8 cellular contexts compared by ENCODE assay signal in the genomic region with DNA sequence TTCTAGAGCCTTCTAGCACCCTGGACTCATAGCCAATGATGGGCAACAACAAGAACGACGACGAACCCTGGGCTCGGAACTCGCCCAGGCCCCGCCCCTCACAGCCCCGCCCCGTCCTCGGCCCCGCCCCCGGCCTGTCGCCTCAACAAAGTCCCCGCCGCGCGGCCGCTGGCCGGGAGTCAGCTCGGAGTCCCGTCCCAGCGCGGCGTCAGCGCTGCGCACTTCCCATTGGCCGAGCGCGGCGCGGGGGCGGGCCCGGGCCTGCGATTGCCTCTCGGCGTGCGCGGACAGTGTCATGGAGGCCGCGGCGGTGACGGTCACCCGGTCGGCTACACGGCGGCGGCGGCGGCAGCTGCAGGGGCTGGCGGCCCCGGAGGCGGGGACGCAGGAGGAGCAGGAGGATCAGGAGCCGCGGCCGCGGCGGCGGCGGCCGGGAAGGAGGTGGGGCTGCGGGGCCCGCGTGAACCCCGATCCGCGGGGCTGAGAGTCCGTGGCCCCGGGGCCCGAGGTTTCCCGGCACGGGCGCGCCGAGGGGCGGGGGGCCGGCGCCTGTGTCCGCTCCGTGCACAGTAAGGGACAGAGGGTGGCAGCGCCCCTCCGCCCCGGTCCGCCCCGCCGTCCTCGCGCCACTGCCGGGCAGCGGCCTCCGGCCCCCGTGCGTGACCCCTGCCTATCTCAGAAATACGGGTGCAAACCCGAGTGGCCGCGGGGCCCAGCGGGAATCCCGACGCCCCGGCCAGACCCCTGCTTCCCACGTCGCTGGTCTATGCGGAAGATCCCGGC. TPM values are rescaled to one million over a fixed set of nuclear protein-coding genes. Genes with fewer than 3 reads are reported as not detected.
A peak's percentile ranks its signal among the peaks of the same experiment; 100 is the strongest.
DNase-seq lines count a peak whose midpoint lies in the region; ATAC-seq and TF ChIP-seq lines count a peak whose summit lies in the region.

A gene with protein sequence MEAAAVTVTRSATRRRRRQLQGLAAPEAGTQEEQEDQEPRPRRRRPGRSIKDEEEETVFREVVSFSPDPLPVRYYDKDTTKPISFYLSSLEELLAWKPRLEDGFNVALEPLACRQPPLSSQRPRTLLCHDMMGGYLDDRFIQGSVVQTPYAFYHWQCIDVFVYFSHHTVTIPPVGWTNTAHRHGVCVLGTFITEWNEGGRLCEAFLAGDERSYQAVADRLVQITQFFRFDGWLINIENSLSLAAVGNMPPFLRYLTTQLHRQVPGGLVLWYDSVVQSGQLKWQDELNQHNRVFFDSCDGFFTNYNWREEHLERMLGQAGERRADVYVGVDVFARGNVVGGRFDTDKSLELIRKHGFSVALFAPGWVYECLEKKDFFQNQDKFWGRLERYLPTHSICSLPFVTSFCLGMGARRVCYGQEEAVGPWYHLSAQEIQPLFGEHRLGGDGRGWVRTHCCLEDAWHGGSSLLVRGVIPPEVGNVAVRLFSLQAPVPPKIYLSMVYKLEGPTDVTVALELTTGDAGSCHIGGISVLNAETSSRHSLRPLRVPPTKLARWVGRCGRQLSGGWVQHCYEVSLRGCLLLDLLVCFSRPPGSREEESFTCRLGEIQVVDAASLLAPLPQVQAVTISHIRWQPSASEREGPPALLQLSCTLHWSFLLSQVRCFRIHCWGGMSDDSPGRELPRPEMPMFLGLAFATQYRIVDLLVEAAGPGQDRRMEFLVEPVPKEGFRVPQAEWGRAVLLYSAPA (plus strand): TSS at position 175 of the 783 bp plus-strand sequence. CDS start 121 bp downstream, at position 296.

- peak within 1 kb of the TSS; percentile 83 to 93 for H3K27ac ChIP-seq in ovary
- H3K27ac ChIP-seq in thoracic aorta = peak within 1 kb of the TSS; percentile 76 to 77

- 0 to 3% (median 1%) methylated on average over 47 to 104 of the region's 104 CpGs for WGBS in ovary, 3 donors

- intact Hi-C loops in Right ventricle myocardium superior (cut with DNase I) (loop anchor here (5.0 kb wide), 1 partner anchor 53 kb away; a partner anchor contains a TSS), ovary (cut with DNase I) (no loop called here)

- peak within 1 kb of the TSS; percentile 77 for H3K27ac Mint-ChIP-seq in activated naive CD8-positive, alpha-beta T cell treated with anti-CD3 and anti-CD28 coated beads, Interleukin-2, amount 10 ng/mL, durations not matched to agents 7 days and 5 days

- H3K27me3 ChIP-seq in ovary = no peaks in the 10 kb centered on the region
- H3K27me3 ChIP-seq in thoracic aorta (replicated peaks; ENCODE audit: insufficient read depth) = no peaks in the 10 kb centered on the region

- CTCF ChIA-PET in GM10248 (lab: Yijun Ruan, JAX) = interaction anchor here (0.8 to 2.9 kb wide), 8 partner anchors 8 to 319 kb away, joined by 3 to 15 read pairs (median 8); no protein-coding TSS in a partner anchor

- peak; percentile 93 for ATAC-seq in HG02642 (IDR thresholded peaks at IDR 0.05; ENCODE audit: poor library complexity, unreplicated experiment)
- peak; percentile 97 for ATAC-seq in activated naive CD8-positive, alpha-beta T cell treated with anti-CD3 and anti-CD28 coated beads, Interleukin-2, amount 10 ng/mL, durations not matched to agents 7 days and 5 days (ENCODE audit: low read depth)
- ATAC-seq in Right ventricle myocardium superior (ENCODE audit: poor library complexity) = peak; percentile 99
- peak; percentile 91 for ATAC-seq in thoracic aorta (ENCODE audit: insufficient number of reproducible peaks, low FRiP score, low read depth)

- H3K4me1 ChIP-seq in ovary (ENCODE audit: insufficient read depth) (peaks cover 2% of the 10 kb centered on the region), thoracic aorta (ENCODE audit: control insufficient read depth in 1 of 2, low read depth in 2 of 2) (peaks cover 11 to 28% of the 10 kb centered on the region in 2 donors)

- H3K4me3 ChIP-seq in ovary = peak within 1 kb of the TSS; percentile 81
- peak within 1 kb of the TSS; percentile 93 for H3K4me3 ChIP-seq in thoracic aorta

- H3K9me3 ChIP-seq in ovary (no peaks in the 10 kb centered on the region), thoracic aorta (no peaks in the 10 kb centered on the region)

- H3K36me3 Mint-ChIP-seq in activated naive CD8-positive, alpha-beta T cell treated with anti-CD3 and anti-CD28 coated beads, Interleukin-2, amount 10 ng/mL, durations not matched to agents 7 days and 5 days = peaks cover 2% of the 10 kb centered on the region

- peak; percentile 99 for DNase-seq in GM10248 (ENCODE audit: extremely low spot score)
- peak; percentile 50 for DNase-seq in NCI-H128 (lab: John Stamatoyannopoulos, UW; ENCODE audit: unreplicated experiment)
- DNase-seq in SW 1271 (lab: John Stamatoyannopoulos, UW) = peak; percentile 52 to 89
- DNase-seq in activated naive CD8-positive, alpha-beta T cell treated with anti-CD3 and anti-CD28 coated beads, Interleukin-2, amount 10 ng/mL, durations not matched to agents 7 days and 5 days = peak; percentile 96
- DNase-seq in Right ventricle myocardium superior = peak; percentile 98
- peak; percentile 88 to 93 (median 91) for DNase-seq in ovary
- peak; percentile 75 for DNase-seq in thoracic aorta (ENCODE audit: low spot score)

- H3K27me3 Mint-ChIP-seq in activated naive CD8-positive, alpha-beta T cell treated with anti-CD3 and anti-CD28 coated beads, Interleukin-2, amount 10 ng/mL, durations not matched to agents 7 days and 5 days = no peaks in the 10 kb centered on the region

- H3K4me1 Mint-ChIP-seq in activated naive CD8-positive, alpha-beta T cell treated with anti-CD3 and anti-CD28 coated beads, Interleukin-2, amount 10 ng/mL, durations not matched to agents 7 days and 5 days = peaks cover 6% of the 10 kb centered on the region

- peak within 1 kb of the TSS; percentile 87 for H3K4me3 Mint-ChIP-seq in activated naive CD8-positive, alpha-beta T cell treated with anti-CD3 and anti-CD28 coated beads, Interleukin-2, amount 10 ng/mL, durations not matched to agents 7 days and 5 days

- no peaks in the 10 kb centered on the region for H3K9me3 Mint-ChIP-seq in activated naive CD8-positive, alpha-beta T cell treated with anti-CD3 and anti-CD28 coated beads, Interleukin-2, amount 10 ng/mL, durations not matched to agents 7 days and 5 days

- TF ChIP-seq CTCF in GM10248 (IDR thresholded peaks at IDR 0.05; ENCODE audit: control extremely low read depth, extremely low read depth, low read depth, missing control alignments) (no peak), ovary (IDR thresholded peaks at IDR 0.05) (no peak), thoracic aorta (IDR thresholded peaks at IDR 0.05) (no peak)

- H3K36me3 ChIP-seq in ovary = no peaks in the 10 kb centered on the region
- H3K36me3 ChIP-seq in thoracic aorta = peaks cover 16% of the 10 kb centered on the region

- POLR2A ChIA-PET in GM10248 (lab: Yijun Ruan, JAX) = interaction anchor here (0.8 to 1.0 kb wide), 3 partner anchors 11 to 314 kb away, joined by 3 to 5 read pairs (median 4); a partner anchor contains a TSS
- POLR2A ChIA-PET in activated naive CD8-positive, alpha-beta T cell treated with anti-CD3 and anti-CD28 coated beads, Interleukin-2, amount 10 ng/mL, durations not matched to agents 7 days and 5 days (lab: Charles Lee) = interaction anchor here (0.6 to 1.4 kb wide), 3 partner anchors 8 to 65 kb away, joined by 3 to 8 read pairs (median 3); a partner anchor contains a TSS

- TF ChIP-seq EP300 in ovary (IDR thresholded peaks at IDR 0.05) = no peak

- TF ChIP-seq POLR2A in ovary (IDR thresholded peaks at IDR 0.05) = peak; percentile 4

RNA-seq across cellular contexts. Expression of the gene that starts here (rescaled TPM):
- 10 to 100 TPM; 72.8 to 78.2 TPM for total RNA-seq in activated naive CD8-positive, alpha-beta T cell treated with anti-CD3 and anti-CD28 coated beads, Interleukin-2, amount 10 ng/mL, durations not matched to agents 7 days and 5 days
- total RNA-seq in Right ventricle myocardium superior (29.1 TPM), ovary (10 to 100 TPM; 21.0 to 61.5 (median 48.2) TPM), thoracic aorta (10 to 100 TPM; 50.0 to 75.9 TPM)
- polyA plus RNA-seq in ovary = 10 to 100 TPM in 1 of 2 donors, 1 to 10 TPM in 1; 6.0 to 32.0 TPM

Comparison
In these comparisons a context has a peak if more than half of its experiments do, and no peak if none do; other contexts are left out.
1. Peak in every context shown above with its lines: DNase-seq, ATAC-seq, H3K4me3 ChIP-seq and H3K27ac ChIP-seq.